In the genomic region with DNA sequence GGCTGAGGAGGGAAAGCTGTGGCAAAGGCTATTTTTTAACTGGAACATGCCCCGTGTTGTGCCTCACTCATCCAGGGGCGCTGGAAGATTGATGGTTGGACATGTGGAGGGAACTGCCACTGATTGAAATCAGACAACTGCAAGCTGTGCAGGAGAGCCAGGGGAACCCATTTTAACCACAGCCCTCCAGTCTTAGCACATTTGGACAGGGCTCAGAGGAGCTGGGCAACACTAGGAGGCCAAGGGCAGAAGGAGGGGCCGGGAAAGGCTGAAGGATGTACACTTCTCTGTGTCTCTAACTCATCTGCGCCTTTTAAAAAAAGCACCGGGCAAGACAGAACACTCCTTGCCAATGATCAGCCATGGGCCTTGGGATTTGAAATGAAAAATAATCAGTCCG, we compare ENCODE assay signal across 21 cellular contexts.
DNase-seq lines count a peak whose midpoint lies in the region; ATAC-seq, FAIRE-seq and TF ChIP-seq lines count a peak whose summit lies in the region.
"Had no signal": no experiment of that assay in that cellular context is flagged by ENCODE, and none has a peak within 500 bp of the region (broad histone marks: within the 10 kb centered on the region; RNA-seq: fewer than 3 reads in every experiment).

No MANE protein-coding gene starts in this region.

- no peak for TF ChIP-seq EP300 in esophagus muscularis mucosa (IDR thresholded peaks at IDR 0.05)

- peaks cover 14 to 38% (median 34%) of the 10 kb centered on the region in 4 donors for H3K4me1 ChIP-seq in esophagus muscularis mucosa
- H3K4me1 ChIP-seq: BLaER1 treated with 17β-estradiol and CSF1 and Interleukin-3, amounts not matched to agents 10 nM and 100 nM had no signal

- no peak for ATAC-seq in HG02678 (IDR thresholded peaks at IDR 0.05; ENCODE audit: unreplicated experiment)
- ATAC-seq: activated naive CD8-positive, alpha-beta T cell treated with anti-CD3 and anti-CD28 coated beads, Interleukin-2, amount 50 U/mL, for 24 hours; activated T-helper 17 cell treated with anti-CD3 and anti-CD28 coated beads, Interleukin-2, amount 50 U/mL, for 72 hours had no signal

- intact Hi-C loops in esophagus muscularis mucosa (cut with DNase I) = no loop called here
- intact Hi-C loops in activated naive CD4-positive, alpha-beta T cell treated with anti-CD3 and anti-CD28 coated beads for 36 hours (cut with micrococcal nuclease) = no loop called here

- no peaks in the 10 kb centered on the region for H3K36me3 ChIP-seq in esophagus muscularis mucosa
- H3K36me3 ChIP-seq: BLaER1 treated with 17β-estradiol and CSF1 and Interleukin-3, amounts not matched to agents 10 nM and 100 nM; thyroid gland had no signal

- peak overlapping the region; percentile 28 for H3K27ac Mint-ChIP-seq in neural crest cell (ENCODE audit: unreplicated experiment)
- H3K27ac Mint-ChIP-seq in activated naive CD4-positive, alpha-beta T cell treated with anti-CD3 and anti-CD28 coated beads for 36 hours = no peak overlapping the region
- H3K27ac Mint-ChIP-seq: activated naive CD8-positive, alpha-beta T cell treated with anti-CD3 and anti-CD28 coated beads, Interleukin-2, amount 50 U/mL, for 24 hours; activated T-helper 17 cell treated with anti-CD3 and anti-CD28 coated beads, Interleukin-2, amount 50 U/mL, for 72 hours; T-helper 2 cell treated with Interferon-gamma antibody and Interleukin-4, amounts not matched to agents 5 μg/mL and 100 μg/mL, for 36 hours had no signal

- no peak overlapping the region for H3K4me3 Mint-ChIP-seq in neural crest cell
- no peak overlapping the region for H3K4me3 Mint-ChIP-seq in activated naive CD4-positive, alpha-beta T cell treated with anti-CD3 and anti-CD28 coated beads for 36 hours
- H3K4me3 Mint-ChIP-seq: activated naive CD8-positive, alpha-beta T cell treated with anti-CD3 and anti-CD28 coated beads, Interleukin-2, amount 50 U/mL, for 24 hours; activated T-helper 17 cell treated with anti-CD3 and anti-CD28 coated beads, Interleukin-2, amount 50 U/mL, for 72 hours; central memory CD8-positive, alpha-beta T cell; T-helper 2 cell treated with Interferon-gamma antibody and Interleukin-4, amounts not matched to agents 5 μg/mL and 100 μg/mL, for 36 hours had no signal

- 61% methylated on average over 6 of the region's 6 CpGs for WGBS in esophagus muscularis mucosa

- TF ChIP-seq CTCF in esophagus muscularis mucosa (IDR thresholded peaks at IDR 0.05) (no peak), neural crest cell (conservative IDR thresholded peaks at IDR 0.05) (no peak)

- H3K4me3 ChIP-seq in esophagus muscularis mucosa = no peak overlapping the region
- H3K4me3 ChIP-seq: BLaER1 treated with 17β-estradiol and CSF1 and Interleukin-3, amounts not matched to agents 10 nM and 100 nM; smooth muscle cell; thyroid gland had no signal

- H3K36me3 Mint-ChIP-seq in neural crest cell (ENCODE audit: low read depth) = no peaks in the 10 kb centered on the region
- no peaks in the 10 kb centered on the region for H3K36me3 Mint-ChIP-seq in activated naive CD4-positive, alpha-beta T cell treated with anti-CD3 and anti-CD28 coated beads for 36 hours (ENCODE audit: low read depth)

- FAIRE-seq in urothelium cell line (lab: Jason Lieb, UNC) = no peak

- DNase-seq in NCI-H146 (lab: John Stamatoyannopoulos, UW) (peak; percentile 34), NCI-H146 treated with DMSO at 0.1 percent for 48 hours (lab: John Stamatoyannopoulos, UW; ENCODE audit: unreplicated experiment) (no peak), esophagus muscularis mucosa (ENCODE audit: extremely low spot score) (no peak), neural crest cell (ENCODE audit: low read depth, low spot score) (no peak), urothelium cell line (ENCODE audit: low spot score) (peak; percentile 7)
- no peak for DNase-seq in activated naive CD4-positive, alpha-beta T cell treated with anti-CD3 and anti-CD28 coated beads for 36 hours
- DNase-seq in activated CD4-positive, alpha-beta T cell treated with anti-CD3 and anti-CD28 coated beads for 1 hour = no peak
- DNase-seq: activated naive CD8-positive, alpha-beta T cell treated with anti-CD3 and anti-CD28 coated beads, Interleukin-2, amount 50 U/mL, for 24 hours; effector CD8-positive, alpha-beta T cell; H7; midbrain; NCI-H345; SHP77 treated with DMSO at 0.1 percent for 48 hours had no signal

- H3K27me3 Mint-ChIP-seq in neural crest cell (ENCODE audit: low read depth) = no peaks in the 10 kb centered on the region
- H3K27me3 Mint-ChIP-seq in activated naive CD4-positive, alpha-beta T cell treated with anti-CD3 and anti-CD28 coated beads for 36 hours (ENCODE audit: low read depth) = no peaks in the 10 kb centered on the region
- H3K27me3 Mint-ChIP-seq: activated naive CD8-positive, alpha-beta T cell treated with anti-CD3 and anti-CD28 coated beads, Interleukin-2, amount 50 U/mL, for 24 hours; central memory CD8-positive, alpha-beta T cell had no signal

- H3K9me3 Mint-ChIP-seq in neural crest cell = no peaks in the 10 kb centered on the region
- H3K9me3 Mint-ChIP-seq in activated naive CD4-positive, alpha-beta T cell treated with anti-CD3 and anti-CD28 coated beads for 36 hours = no peaks in the 10 kb centered on the region
- H3K9me3 Mint-ChIP-seq: activated naive CD8-positive, alpha-beta T cell treated with anti-CD3 and anti-CD28 coated beads, Interleukin-2, amount 50 U/mL, for 24 hours; activated T-helper 17 cell treated with anti-CD3 and anti-CD28 coated beads, Interleukin-2, amount 50 U/mL, for 72 hours; T-helper 2 cell treated with Interferon-gamma antibody and Interleukin-4, amounts not matched to agents 5 μg/mL and 100 μg/mL, for 36 hours had no signal

- peak overlapping the region; percentile 37 to 68 (median 64) for H3K27ac ChIP-seq in esophagus muscularis mucosa (replicated peaks in 1 of 4)
- H3K27ac ChIP-seq: BLaER1 treated with 17β-estradiol and CSF1 and Interleukin-3, amounts not matched to agents 10 nM and 100 nM; KMS-11 had no signal

- CTCF ChIA-PET in activated naive CD4-positive, alpha-beta T cell treated with anti-CD3 and anti-CD28 coated beads for 36 hours (lab: Charles Lee) = no interaction called here

- peaks cover 33% of the 10 kb centered on the region for H3K4me1 Mint-ChIP-seq in neural crest cell
- H3K4me1 Mint-ChIP-seq in activated naive CD4-positive, alpha-beta T cell treated with anti-CD3 and anti-CD28 coated beads for 36 hours (ENCODE audit: low read depth) = no peaks in the 10 kb centered on the region
- H3K4me1 Mint-ChIP-seq: activated naive CD8-positive, alpha-beta T cell treated with anti-CD3 and anti-CD28 coated beads, Interleukin-2, amount 50 U/mL, for 24 hours; activated T-helper 17 cell treated with anti-CD3 and anti-CD28 coated beads, Interleukin-2, amount 50 U/mL, for 72 hours; central memory CD8-positive, alpha-beta T cell had no signal

- H3K27me3 ChIP-seq in esophagus muscularis mucosa = no peaks in the 10 kb centered on the region
- H3K27me3 ChIP-seq: BLaER1 treated with 17β-estradiol and CSF1 and Interleukin-3, amounts not matched to agents 10 nM and 100 nM; thyroid gland had no signal

- H3K9me3 ChIP-seq in esophagus muscularis mucosa = no peaks in the 10 kb centered on the region
- H3K9me3 ChIP-seq: BLaER1 treated with 17β-estradiol and CSF1 and Interleukin-3, amounts not matched to agents 10 nM and 100 nM; thyroid gland had no signal

- no peak for TF ChIP-seq POLR2A in esophagus muscularis mucosa (IDR thresholded peaks at IDR 0.05; ENCODE audit: low read depth)

Comparison
In these comparisons a context has a peak if more than half of its experiments do, and no peak if none do; other contexts are left out.
1. DNase-seq: peak in NCI-H146 (single experiment) and urothelium cell line (single experiment); none in NCI-H146 treated with DMSO at 0.1 percent for 48 hours (single experiment), esophagus muscularis mucosa (single experiment), neural crest cell (single experiment), activated naive CD4-positive, alpha-beta T cell treated with anti-CD3 and anti-CD28 coated beads for 36 hours (single experiment) and activated CD4-positive, alpha-beta T cell treated with anti-CD3 and anti-CD28 coated beads for 1 hour (single experiment).